1 cellular context compared by ENCODE assay signal in genomic region chr2:232929303-232930123, GRCh38.
TF ChIP-seq lines count a peak whose summit lies in the region.

No MANE protein-coding gene starts in this region.

TF ChIP-seq in SK-N-SH treated with all-trans-retinoic acid at 6 μM for 48 hours, 23 proteins besides CTCF, POLR2A, EP300 and RAD21 (continued from another document):
- no peak for TF ChIP-seq POU6F1 (CRISPR knock-in tag; IDR thresholded peaks at IDR 0.05; ENCODE audit: borderline replicate concordance, low read depth)
- no peak for TF ChIP-seq ZFP30 (CRISPR knock-in tag; IDR thresholded peaks at IDR 0.05)
- TF ChIP-seq CSDC2 (CRISPR knock-in tag; IDR thresholded peaks at IDR 0.05): no peak
- TF ChIP-seq TCF4 (CRISPR knock-in tag; IDR thresholded peaks at IDR 0.05; ENCODE audit: borderline replicate concordance): no peak
- TF ChIP-seq ZFP3 (CRISPR knock-in tag; IDR thresholded peaks at IDR 0.05): no peak
- no peak for TF ChIP-seq CREB5 (CRISPR knock-in tag; IDR thresholded peaks at IDR 0.05; ENCODE audit: low read depth)
- TF ChIP-seq BACH2 (CRISPR knock-in tag; IDR thresholded peaks at IDR 0.05; ENCODE audit: borderline replicate concordance): no peak
- no peak for TF ChIP-seq SNAI2 (CRISPR knock-in tag; IDR thresholded peaks at IDR 0.05)
- TF ChIP-seq ZNF70 (CRISPR knock-in tag; IDR thresholded peaks at IDR 0.05): no peak
- TF ChIP-seq ZC3H10 (CRISPR knock-in tag; IDR thresholded peaks at IDR 0.05): no peak
